20 cellular contexts compared by ENCODE assay signal in genomic region chr6:36068012-36068392, GRCh38. TPM values are rescaled to one million over a fixed set of nuclear protein-coding genes. Genes with fewer than 3 reads are reported as not detected.
DNase-seq lines count a peak whose midpoint lies in the region; ATAC-seq and TF ChIP-seq lines count a peak whose summit lies in the region.
"Had no signal": no experiment of that assay in that cellular context is flagged by ENCODE, and none has a peak within 500 bp of the region (broad histone marks: within the 10 kb centered on the region; RNA-seq: fewer than 3 reads in every experiment).

No MANE protein-coding gene starts in this region.

- H3K4me1 Mint-ChIP-seq in CD14-positive monocyte (peaks cover 49% of the 10 kb centered on the region), Calu3 (ENCODE audit: low read depth, unreplicated experiment) (peaks cover 47% of the 10 kb centered on the region), endothelial cell (ENCODE audit: unreplicated experiment) (peaks cover 22% of the 10 kb centered on the region)

- BruUV-seq in Calu3 (replicated peaks; lab: Mats Ljungman, UMichigan), result no TSS peak

- H3K4me2 ChIP-seq in osteoblast (ENCODE audit: insufficient read depth, low read length), result no peak overlapping the region

- H3K4me3 Mint-ChIP-seq in CD14-positive monocyte (no peak overlapping the region), Calu3 (ENCODE audit: low read depth, unreplicated experiment) (no peak overlapping the region), endothelial cell (ENCODE audit: unreplicated experiment) (no peak overlapping the region)
- H3K4me3 Mint-ChIP-seq: activated CD8-positive, alpha-beta memory T cell treated with anti-CD3 and anti-CD28 coated beads, Interleukin-2, amount 10 ng/mL, durations not matched to agents 7 days and 5 days; dendritic cell treated with granulocyte-macrophage colony-stimulating factor and Interleukin-4, amounts not matched to agents 40 ng/mL and 50 ng/mL, for 4 days; IgD-negative memory B cell; nephron had no signal

- ATAC-seq in GM18498 (IDR thresholded peaks at IDR 0.05; ENCODE audit: unreplicated experiment), result no peak
- ATAC-seq: activated CD8-positive, alpha-beta memory T cell treated with anti-CD3 and anti-CD28 coated beads, Interleukin-2, amount 10 ng/mL, durations not matched to agents 7 days and 5 days; gastroesophageal sphincter had no signal

- H4K20me1 ChIP-seq in osteoblast (ENCODE audit: insufficient read depth, low read length), result peaks cover 60% of the 10 kb centered on the region

- CTCF ChIA-PET in Calu3 (lab: Charles Lee), result no interaction called here

- peaks cover 0 to 4% (median 0%) of the 10 kb centered on the region in 7 donors for H3K9me3 Mint-ChIP-seq in CD14-positive monocyte
- H3K9me3 Mint-ChIP-seq in Calu3 (ENCODE audit: low read depth, unreplicated experiment), result peaks cover 3% of the 10 kb centered on the region
- H3K9me3 Mint-ChIP-seq in endothelial cell (ENCODE audit: unreplicated experiment), result no peaks in the 10 kb centered on the region
- H3K9me3 Mint-ChIP-seq: IgD-negative memory B cell, nephron had no signal

- peaks cover 91% of the 10 kb centered on the region for H3K79me2 ChIP-seq in osteoblast (ENCODE audit: insufficient read depth, low read length)

- peaks cover 29% of the 10 kb centered on the region for H3K4me1 ChIP-seq in osteoblast (ENCODE audit: insufficient read depth, low read length)

- H3K27me3 Mint-ChIP-seq in CD14-positive monocyte (ENCODE audit: low read depth in 3 of 3) (peaks cover 0 to 1% (median 0%) of the 10 kb centered on the region in 3 donors), Calu3 (ENCODE audit: unreplicated experiment) (no peaks in the 10 kb centered on the region), endothelial cell (ENCODE audit: unreplicated experiment) (no peaks in the 10 kb centered on the region)
- H3K27me3 Mint-ChIP-seq: activated CD8-positive, alpha-beta memory T cell treated with anti-CD3 and anti-CD28 coated beads, Interleukin-2, amount 10 ng/mL, durations not matched to agents 7 days and 5 days; dendritic cell treated with granulocyte-macrophage colony-stimulating factor and Interleukin-4, amounts not matched to agents 40 ng/mL and 50 ng/mL, for 4 days; IgD-negative memory B cell had no signal

- H3K27me3 ChIP-seq in osteoblast (ENCODE audit: insufficient read depth, low read length), result no peaks in the 10 kb centered on the region
- H3K27me3 ChIP-seq: gastroesophageal sphincter had no signal

- no peak overlapping the region for H2AFZ ChIP-seq in osteoblast (ENCODE audit: low read length)

- H3K27ac ChIP-seq in osteoblast (ENCODE audit: low read depth, low read length), result no peak overlapping the region

- H3K36me3 Mint-ChIP-seq in CD14-positive monocyte (peaks cover 16 to 52% of the 10 kb centered on the region in 2 donors), Calu3 (ENCODE audit: insufficient read depth, unreplicated experiment) (no peaks in the 10 kb centered on the region), endothelial cell (ENCODE audit: low read depth, unreplicated experiment) (no peaks in the 10 kb centered on the region)

- H3K9me3 ChIP-seq in osteoblast (ENCODE audit: low read depth, low read length), result no peaks in the 10 kb centered on the region
- H3K9me3 ChIP-seq: gastroesophageal sphincter had no signal

- H3K4me3 ChIP-seq in osteoblast (ENCODE audit: insufficient read depth, low read length), result no peak overlapping the region
- H3K4me3 ChIP-seq: gastroesophageal sphincter had no signal

- H3K36me3 ChIP-seq in osteoblast (ENCODE audit: insufficient read depth, low read length), result no peaks in the 10 kb centered on the region
- H3K36me3 ChIP-seq: gastroesophageal sphincter had no signal

- peak overlapping the region in 5 of 7 donors; percentile 26 to 72 (median 39) for H3K27ac Mint-ChIP-seq in CD14-positive monocyte
- peak overlapping the region; percentile 18 for H3K27ac Mint-ChIP-seq in Calu3 (ENCODE audit: unreplicated experiment)
- H3K27ac Mint-ChIP-seq in endothelial cell (ENCODE audit: unreplicated experiment), result peak overlapping the region; percentile 74
- H3K27ac Mint-ChIP-seq: activated CD8-positive, alpha-beta memory T cell treated with anti-CD3 and anti-CD28 coated beads, Interleukin-2, amount 10 ng/mL, durations not matched to agents 7 days and 5 days; dendritic cell treated with granulocyte-macrophage colony-stimulating factor and Interleukin-4, amounts not matched to agents 40 ng/mL and 50 ng/mL, for 4 days had no signal

- no peak for TF ChIP-seq CTCF in CD14-positive monocyte (IDR thresholded peaks at IDR 0.05)
- no peak for TF ChIP-seq CTCF in Calu3 (IDR thresholded peaks at IDR 0.05; ENCODE audit: unreplicated experiment)
- TF ChIP-seq CTCF in endothelial cell (IDR thresholded peaks at IDR 0.05; ENCODE audit: unreplicated experiment), result no peak
- no peak for TF ChIP-seq CTCF in osteoblast (IDR thresholded peaks at IDR 0.05; ENCODE audit: extremely low read depth, low read depth, low read length)

- intact Hi-C loops in CD14-positive monocyte (cut with micrococcal nuclease), result no loop called here
- intact Hi-C loops in Calu3 (cut with micrococcal nuclease; ENCODE audit: unreplicated experiment), result loop anchor here (5.0 kb wide), 1 partner anchor 41 kb away; the partner anchor contains the start of gene MAPK14

- no peak for DNase-seq in CD14-positive monocyte (ENCODE audit: low spot score)
- DNase-seq in Calu3, result no peak
- DNase-seq in endothelial cell (ENCODE audit: low spot score), result no peak
- DNase-seq in osteoblast (ENCODE audit: insufficient read length, low spot score, missing footprints), result peak; percentile 44
- no peak for DNase-seq in NCI-H1417 treated with DMSO at 0.1 percent for 48 hours (lab: John Stamatoyannopoulos, UW)
- DNase-seq in RKO (ENCODE audit: low spot score), result no peak
- DNase-seq: activated CD4-positive, alpha-beta T cell treated with anti-CD3 and anti-CD28 coated beads for 1 hour; activated CD8-positive, alpha-beta memory T cell treated with anti-CD3 and anti-CD28 coated beads, Interleukin-2, amount 10 ng/mL, durations not matched to agents 7 days and 5 days; NCI-H2081 treated with DMSO at 0.1 percent for 48 hours; NCI-H526; stimulated activated CD4-positive, alpha-beta T cell treated with anti-CD3 and anti-CD28 coated beads, Interleukin-15, amount 100 ng/mL, for 24 hours; T-helper 9 cell had no signal

RNA-seq across cellular contexts. Expression of gene MAPK14, which starts 40.4 kb away (rescaled TPM):
- 10 to 100 TPM; 83.7 to 96.6 TPM for polyA plus RNA-seq in CD14-positive monocyte
- 59.5 and 60.9 TPM in 2 replicates for total RNA-seq in Calu3 (2022)
- 73.2 TPM for total RNA-seq in endothelial cell (ENCODE audit: unreplicated experiment)
- total RNA-seq in osteoblast, result 86.0 and 90.5 TPM in 2 replicates

RNA-seq across cellular contexts. Expression of gene SLC26A8, which starts 43.6 kb away (rescaled TPM):
- polyA plus RNA-seq in CD14-positive monocyte, result 1 to 10 TPM in 1 of 2 donors, under 1 TPM in 1; 0.52 to 1.5 TPM
- total RNA-seq in Calu3 (2022) (0.10 TPM in 1 of 2 replicates, not detected in the other), endothelial cell (ENCODE audit: unreplicated experiment) (0.97 TPM), osteoblast (under 0.01 TPM in 1 of 2 replicates, not detected in the other)
- total RNA-seq: activated CD8-positive, alpha-beta memory T cell treated with anti-CD3 and anti-CD28 coated beads, Interleukin-2, amount 10 ng/mL, durations not matched to agents 7 days and 5 days; epithelial cell of proximal tubule; gastroesophageal sphincter; OCI-LY7; SK-MEL-5 had no signal
- polyA plus RNA-seq: IgD-negative memory B cell had no signal

Comparison
In these comparisons a context has a peak if more than half of its experiments do, and no peak if none do; other contexts are left out.
1. H3K27ac Mint-ChIP-seq: peak in every context shown above with its lines; median percentile 74 in endothelial cell; 39 in CD14-positive monocyte; 18 in Calu3.